8 cellular contexts compared by ENCODE assay signal in genomic region chr11:119340335-119341221, GRCh38. TPM values are rescaled to one million over a fixed set of nuclear protein-coding genes. Genes with fewer than 3 reads are reported as not detected.
DNase-seq lines count a peak whose midpoint lies in the region; ATAC-seq and TF ChIP-seq lines count a peak whose summit lies in the region.

Gene C1QTNF5, minus strand, starts transcription at chr11:119340883. Its CDS starts 486 bp downstream, at chr11:119340397.

- DNase-seq in activated T-cell treated with anti-CD3 and anti-CD28 coated beads, Interleukin-2, amount 50 U/mL, for 4 hours, result no peak
- DNase-seq in activated T-cell treated with anti-CD3 and anti-CD28 coated beads, Interleukin-2, amount 50 U/mL, for 24 hours, result no peak
- DNase-seq in esophagus squamous epithelium (lab: John Stamatoyannopoulos, UW) (no peak), vagina (ENCODE audit: extremely low spot score in 2 of 2) (no peak), cerebellar nuclear complex (lab: John Stamatoyannopoulos, UW) (no peak)

- ATAC-seq in activated T-cell treated with anti-CD3 and anti-CD28 coated beads, Interleukin-2, amount 50 U/mL, for 4 hours, result peak in 1 of 2 donors; percentile 8
- ATAC-seq in GM21737 (IDR thresholded peaks at IDR 0.05; ENCODE audit: unreplicated experiment), result no peak
- ATAC-seq in GM19397 (IDR thresholded peaks at IDR 0.05; ENCODE audit: unreplicated experiment), result no peak

- H3K4me1 ChIP-seq in esophagus squamous epithelium (peaks cover 35 to 66% (median 44%) of the 10 kb centered on the region in 3 donors), mucosa of rectum (ENCODE audit: control insufficient read depth in 2 of 2, insufficient read depth in 2 of 2, low read length in 2 of 2) (peaks cover 20 to 22% of the 10 kb centered on the region in 2 donors), vagina (peaks cover 49% of the 10 kb centered on the region)

- no peaks in the 10 kb centered on the region for H3K9me3 ChIP-seq in esophagus squamous epithelium
- no peaks in the 10 kb centered on the region for H3K9me3 ChIP-seq in mucosa of rectum (ENCODE audit: control insufficient read depth in 2 of 2, low read length in 2 of 2)
- no peaks in the 10 kb centered on the region for H3K9me3 ChIP-seq in vagina

- peaks cover 31% of the 10 kb centered on the region for H3K4me1 Mint-ChIP-seq in activated T-cell treated with anti-CD3 and anti-CD28 coated beads, Interleukin-2, amount 50 U/mL, for 4 hours (ENCODE audit: low read depth)
- peaks cover 36% of the 10 kb centered on the region for H3K4me1 Mint-ChIP-seq in activated T-cell treated with anti-CD3 and anti-CD28 coated beads, Interleukin-2, amount 50 U/mL, for 24 hours (ENCODE audit: low read depth)

- peaks cover 0 to 17% (median 0%) of the 10 kb centered on the region in 3 donors for H3K36me3 ChIP-seq in esophagus squamous epithelium
- H3K36me3 ChIP-seq in mucosa of rectum (ENCODE audit: control insufficient read depth in 2 of 2, insufficient read depth in 2 of 2, low read length in 2 of 2), result peaks cover 2 to 3% of the 10 kb centered on the region in 2 donors
- no peaks in the 10 kb centered on the region for H3K36me3 ChIP-seq in vagina

- WGBS in esophagus squamous epithelium, 2 donors, result 10 to 12% methylated on average over 11 to 13 of the region's 53 CpGs

- H3K27ac ChIP-seq in esophagus squamous epithelium (peak within 1 kb of the TSS; percentile 74 to 92 (median 90)), mucosa of rectum (ENCODE audit: low read depth in 2 of 2, low read length in 2 of 2) (peak within 1 kb of the TSS; percentile 78 to 80), vagina (peak within 1 kb of the TSS; percentile 96)

- no peaks in the 10 kb centered on the region for H3K9me3 Mint-ChIP-seq in activated T-cell treated with anti-CD3 and anti-CD28 coated beads, Interleukin-2, amount 50 U/mL, for 4 hours
- H3K9me3 Mint-ChIP-seq in activated T-cell treated with anti-CD3 and anti-CD28 coated beads, Interleukin-2, amount 50 U/mL, for 24 hours, result no peaks in the 10 kb centered on the region

- H3K27me3 Mint-ChIP-seq in activated T-cell treated with anti-CD3 and anti-CD28 coated beads, Interleukin-2, amount 50 U/mL, for 4 hours (ENCODE audit: low read depth), result peaks cover 37% of the 10 kb centered on the region
- H3K27me3 Mint-ChIP-seq in activated T-cell treated with anti-CD3 and anti-CD28 coated beads, Interleukin-2, amount 50 U/mL, for 24 hours, result peaks cover 53% of the 10 kb centered on the region

- H3K36me3 Mint-ChIP-seq in activated T-cell treated with anti-CD3 and anti-CD28 coated beads, Interleukin-2, amount 50 U/mL, for 4 hours (ENCODE audit: insufficient read depth), result peaks cover 2% of the 10 kb centered on the region
- peaks cover 22% of the 10 kb centered on the region for H3K36me3 Mint-ChIP-seq in activated T-cell treated with anti-CD3 and anti-CD28 coated beads, Interleukin-2, amount 50 U/mL, for 24 hours (ENCODE audit: low read depth)

- peak in 1 of 4 donors; percentile 25 for TF ChIP-seq POLR2A in esophagus squamous epithelium (IDR thresholded peaks at IDR 0.05)
- TF ChIP-seq POLR2A in vagina (IDR thresholded peaks at IDR 0.05), result peak in 1 of 2 donors; percentile 10

- TF ChIP-seq CTCF in esophagus squamous epithelium (IDR thresholded peaks at IDR 0.05) (no peak), vagina (IDR thresholded peaks at IDR 0.05) (no peak)

- no peak within 1 kb of the TSS for H3K27ac Mint-ChIP-seq in activated T-cell treated with anti-CD3 and anti-CD28 coated beads, Interleukin-2, amount 50 U/mL, for 24 hours

- H3K9ac ChIP-seq in mucosa of rectum (ENCODE audit: low read depth in 1 of 2, low read length in 2 of 2), result peak within 1 kb of the TSS in 1 of 2 donors; percentile 64

- intact Hi-C loops in esophagus squamous epithelium (cut with DNase I), result no loop called here
- intact Hi-C loops in vagina (cut with DNase I), result no loop called here

- peak within 1 kb of the TSS; percentile 42 for H3K4me3 Mint-ChIP-seq in activated T-cell treated with anti-CD3 and anti-CD28 coated beads, Interleukin-2, amount 50 U/mL, for 4 hours
- no peak within 1 kb of the TSS for H3K4me3 Mint-ChIP-seq in activated T-cell treated with anti-CD3 and anti-CD28 coated beads, Interleukin-2, amount 50 U/mL, for 24 hours

- peak within 1 kb of the TSS; percentile 36 to 74 (median 60) for H3K4me3 ChIP-seq in esophagus squamous epithelium
- peak within 1 kb of the TSS; percentile 56 to 58 for H3K4me3 ChIP-seq in mucosa of rectum (ENCODE audit: low read length in 2 of 2)
- H3K4me3 ChIP-seq in vagina, result peak within 1 kb of the TSS; percentile 57 to 85

- peaks cover 0 to 43% (median 0%) of the 10 kb centered on the region in 4 donors for H3K27me3 ChIP-seq in esophagus squamous epithelium
- H3K27me3 ChIP-seq in mucosa of rectum (ENCODE audit: control insufficient read depth in 2 of 2, insufficient read depth in 2 of 2, low read length in 2 of 2), result peaks cover 11 to 19% of the 10 kb centered on the region in 2 donors
- H3K27me3 ChIP-seq in vagina, result no peaks in the 10 kb centered on the region

RNA-seq across cellular contexts. Expression of gene C1QTNF5, which starts in this region (rescaled TPM):
- not detected for total RNA-seq in activated T-cell treated with anti-CD3 and anti-CD28 coated beads, Interleukin-2, amount 50 U/mL, for 4 hours
- total RNA-seq in esophagus squamous epithelium (10 to 100 TPM in 2 of 4 donors, 1 to 10 TPM in 2; 5.3 to 18.8 (median 10.3) TPM), vagina (32.2 TPM)

Comparison
In these comparisons a context has a peak if more than half of its experiments do, and no peak if none do; other contexts are left out.
1. RNA of gene C1QTNF5 (total RNA-seq): 32.2 TPM in vagina (single experiment) and 5.3 to 18.8 TPM in esophagus squamous epithelium; not detected in activated T-cell treated with anti-CD3 and anti-CD28 coated beads, Interleukin-2, amount 50 U/mL, for 4 hours; every median in the first group is over 4 times any median in the second.
2. Peak in every context shown above with its lines, with median percentiles within 50 percentile points of each other: H3K27ac ChIP-seq and H3K4me3 ChIP-seq.